ENCODE assay signal across 33 cellular contexts in genomic region chr6:46050845-46051405, GRCh38. TPM values are rescaled to one million over a fixed set of nuclear protein-coding genes. Genes with fewer than 3 reads are reported as not detected.
"Had no signal": no experiment of that assay in that cellular context is flagged by ENCODE, and none has a peak within 500 bp of the region (broad histone marks: within the 10 kb centered on the region; RNA-seq: fewer than 3 reads in every experiment).

No MANE protein-coding gene starts in this region.

- H3K27ac ChIP-seq: SJCRH30, SK-N-MC, VCaP had no signal

- H3K4me1 Mint-ChIP-seq: activated B cell treated with CpG ODN at 0.5 μM for 24 hours, brain had no signal

- H3K27ac Mint-ChIP-seq: activated B cell treated with CpG ODN at 0.5 μM for 24 hours; activated CD4-positive, alpha-beta T cell treated with anti-CD3 and anti-CD28 coated beads, Interleukin-2, amount 10 ng/mL, durations not matched to agents 24 days and 14 days; activated CD8-positive, alpha-beta T cell treated with anti-CD3 and anti-CD28 coated beads for 36 hours; activated naive CD4-positive, alpha-beta T cell treated with anti-CD3 and anti-CD28 coated beads, Interleukin-2, amount 50 U/mL, for 24 hours; activated T-cell treated with anti-CD3 and anti-CD28 coated beads, Interleukin-2, amount 50 U/mL, for 72 hours; activated T-helper 2 cell treated with anti-CD3 and anti-CD28 coated beads, Interferon-gamma antibody, Interleukin-2, Interleukin-4, amounts not matched to agents 10 μg/mL and 5 μg/mL and 100 μg/mL, durations not matched to agents 14 hours and 24 hours and 36 hours; brain; T-helper 1 cell treated with Interleukin-12 subunit alpha and Interleukin-12 subunit beta and Interleukin-4 antibody, amounts not matched to agents 30 μg/mL and 1 μg/mL, for 36 hours; T-helper 2 cell treated with Interferon-gamma antibody and Interleukin-4, amounts not matched to agents 5 μg/mL and 100 μg/mL, for 36 hours had no signal

- DNase-seq: activated B cell treated with CpG ODN at 0.5 μM for 24 hours; activated CD4-positive, alpha-beta T cell treated with anti-CD3 and anti-CD28 coated beads, Interleukin-2, amount 10 ng/mL, durations not matched to agents 24 days and 14 days; activated CD4-positive, alpha-beta T cell treated with anti-CD3 and anti-CD28 coated beads, Interleukin-2, amount 50 U/mL, for 4 hours; activated CD4-positive, CD25-positive, alpha-beta regulatory T cell treated with anti-CD3 and anti-CD28 coated beads, Interleukin-2, amount 50 U/mL, for 72 hours; activated CD8-positive, alpha-beta T cell treated with anti-CD3 and anti-CD28 coated beads for 36 hours; activated gamma-delta T cell; activated naive CD4-positive, alpha-beta T cell treated with Interleukin-2 at 50 U/mL for 16 hours; activated T-cell treated with anti-CD3 and anti-CD28 coated beads, Interleukin-2, amount 50 U/mL, for 1 hour; activated T-cell treated with anti-CD3 and anti-CD28 coated beads, Interleukin-2, amount 50 U/mL, for 72 hours; anterior cingulate cortex; caudate nucleus; IMR-90; NCI-H1105; NCI-H1436; NCI-H1694; NCI-H1930; NCI-H226; NCI-H446 treated with DMSO at 0.1 percent for 48 hours; NCI-H524 treated with DMSO at 0.1 percent for 48 hours; NCI-H748 treated with DMSO at 0.1 percent for 48 hours; NK-92 treated with Interleukin-12 subunit alpha and Interleukin-12 subunit beta, amount 100 ng/mL, for 24 hours; Right ventricle myocardium superior; SJCRH30 had no signal

- H3K27me3 ChIP-seq: SJCRH30 had no signal

- H3K9me3 ChIP-seq: SJCRH30 had no signal

- H3K36me3 Mint-ChIP-seq: activated naive CD4-positive, alpha-beta T cell treated with anti-CD3 and anti-CD28 coated beads, Interleukin-2, amount 50 U/mL, for 24 hours; brain had no signal

- H3K9me3 Mint-ChIP-seq: activated B cell treated with CpG ODN at 0.5 μM for 24 hours; activated CD8-positive, alpha-beta T cell treated with anti-CD3 and anti-CD28 coated beads for 36 hours; activated naive CD4-positive, alpha-beta T cell treated with anti-CD3 and anti-CD28 coated beads, Interleukin-2, amount 50 U/mL, for 24 hours; activated T-cell treated with anti-CD3 and anti-CD28 coated beads, Interleukin-2, amount 50 U/mL, for 72 hours; activated T-helper 2 cell treated with anti-CD3 and anti-CD28 coated beads, Interferon-gamma antibody, Interleukin-2, Interleukin-4, amounts not matched to agents 10 μg/mL and 5 μg/mL and 100 μg/mL, durations not matched to agents 14 hours and 24 hours and 36 hours; brain; T-helper 1 cell treated with Interleukin-12 subunit alpha and Interleukin-12 subunit beta and Interleukin-4 antibody, amounts not matched to agents 30 μg/mL and 1 μg/mL, for 36 hours; T-helper 2 cell treated with Interferon-gamma antibody and Interleukin-4, amounts not matched to agents 5 μg/mL and 100 μg/mL, for 36 hours had no signal

- H3K36me3 ChIP-seq: SJCRH30 had no signal

- ATAC-seq: activated CD8-positive, alpha-beta T cell treated with anti-CD3 and anti-CD28 coated beads for 36 hours; K562 had no signal

- H3K4me3 Mint-ChIP-seq: activated B cell treated with CpG ODN at 0.5 μM for 24 hours; activated CD4-positive, alpha-beta T cell treated with anti-CD3 and anti-CD28 coated beads, Interleukin-2, amount 10 ng/mL, durations not matched to agents 24 days and 14 days; activated CD8-positive, alpha-beta T cell treated with anti-CD3 and anti-CD28 coated beads for 36 hours; activated naive CD4-positive, alpha-beta T cell treated with anti-CD3 and anti-CD28 coated beads, Interleukin-2, amount 50 U/mL, for 24 hours; activated T-cell treated with anti-CD3 and anti-CD28 coated beads, Interleukin-2, amount 50 U/mL, for 72 hours; brain; T-helper 1 cell treated with Interleukin-12 subunit alpha and Interleukin-12 subunit beta and Interleukin-4 antibody, amounts not matched to agents 30 μg/mL and 1 μg/mL, for 36 hours; T-helper 2 cell treated with Interferon-gamma antibody and Interleukin-4, amounts not matched to agents 5 μg/mL and 100 μg/mL, for 36 hours had no signal

- H3K4me3 ChIP-seq: K562, SJCRH30, SK-N-MC had no signal

- H3K4me1 ChIP-seq: SJCRH30 had no signal

RNA-seq across cellular contexts. Expression of gene CLIC5, which starts 35.3 kb away (rescaled TPM):
- total RNA-seq: bronchial epithelial cell, IMR-90, M059J had no signal
- polyA plus RNA-seq: IMR-90, K562 had no signal
